8 cellular contexts compared by ENCODE assay signal in genomic region chr21:46274797-46275390, GRCh38.
"Had no signal": no experiment of that assay in that cellular context is flagged by ENCODE, and none has a peak within 500 bp of the region (broad histone marks: within the 10 kb centered on the region; RNA-seq: fewer than 3 reads in every experiment).

No MANE protein-coding gene starts in this region.

- H3K9me3 ChIP-seq: HAP-1 had no signal

- H2AFZ ChIP-seq: GM23338 had no signal

- DNase-seq: KG1 had no signal

- H3K4me1 ChIP-seq: HAP-1 had no signal

- ATAC-seq: GM23338, HCT116, HepG2 had no signal

- H3K4me2 ChIP-seq: GM23338 had no signal

- FAIRE-seq: H1, H54, HepG2 had no signal

- H3K4me3 ChIP-seq: GM23338, HAP-1 had no signal

- H3K27ac ChIP-seq: HL-60 had no signal
